17 cellular contexts compared by ENCODE assay signal in the genomic region with DNA sequence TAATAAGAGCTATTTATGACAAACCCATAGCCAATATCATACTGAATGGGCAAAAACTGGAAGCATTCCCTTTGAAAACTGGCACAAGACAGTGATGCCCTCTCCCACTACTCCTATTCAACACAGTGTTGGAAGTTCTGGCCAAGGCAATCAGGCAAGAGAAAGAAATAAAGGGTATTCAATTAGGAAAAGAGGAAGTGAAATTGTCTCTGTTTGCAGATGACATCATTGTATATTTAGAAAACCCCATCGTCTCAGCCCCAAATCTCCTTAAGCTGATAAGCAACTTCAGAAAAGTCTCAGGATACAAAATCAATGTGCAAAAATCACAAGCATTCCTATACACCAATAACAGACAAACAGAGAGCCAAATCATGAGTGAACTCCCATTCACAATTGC. TPM values are rescaled to one million over a fixed set of nuclear protein-coding genes. Genes with fewer than 3 reads are reported as not detected.
"Had no signal": no experiment of that assay in that cellular context is flagged by ENCODE, and none has a peak within 500 bp of the region (broad histone marks: within the 10 kb centered on the region; RNA-seq: fewer than 3 reads in every experiment).

No MANE protein-coding gene starts in this region.

RNA-seq across cellular contexts. Expression of a gene that starts 36.2 kb away (rescaled TPM):
- total RNA-seq: activated naive CD4-positive, alpha-beta T cell treated with anti-CD3 and anti-CD28 coated beads for 36 hours; activated naive CD4-positive, alpha-beta T cell treated with anti-CD3 and anti-CD28 coated beads, Interleukin-2, amount 50 U/mL, for 72 hours; activated naive CD8-positive, alpha-beta T cell treated with anti-CD3 and anti-CD28 coated beads for 36 hours; activated naive CD8-positive, alpha-beta T cell treated with anti-CD3 and anti-CD28 coated beads, Interleukin-2, amount 10 ng/mL, durations not matched to agents 7 days and 5 days; activated T-cell treated with anti-CD3 and anti-CD28 coated beads, Interleukin-2, amount 50 U/mL, for 72 hours; activated T-helper 1 cell treated with anti-CD3 and anti-CD28 coated beads, Interleukin-12 subunit alpha, Interleukin-12 subunit beta, Interleukin-2, Interleukin-4 antibody, amounts not matched to agents 30 ng/mL and 10 ng/mL and 1 ng/mL, durations not matched to agents 14 hours and 24 hours and 36 hours; activated T-helper 17 cell treated with anti-CD3 and anti-CD28 coated beads, Interleukin-2, amount 50 U/mL, for 72 hours; activated T-helper 2 cell treated with anti-CD3 and anti-CD28 coated beads, Interferon-gamma antibody, Interleukin-2, Interleukin-4, amounts not matched to agents 10 μg/mL and 5 μg/mL and 100 μg/mL, durations not matched to agents 14 hours and 24 hours and 36 hours; aorta; ascending aorta; astrocyte; body of pancreas; cardiac muscle cell; cardiac septum; cerebellum; chondrocyte had no signal
- polyA plus RNA-seq: adipose tissue, aorta had no signal
